13 cellular contexts compared by ENCODE assay signal in genomic region chr20:50034567-50035170, GRCh38. TPM values are rescaled to one million over a fixed set of nuclear protein-coding genes. Genes with fewer than 3 reads are reported as not detected.
DNase-seq lines count a peak whose midpoint lies in the region; ATAC-seq and TF ChIP-seq lines count a peak whose summit lies in the region.
"Had no signal": no experiment of that assay in that cellular context is flagged by ENCODE, and none has a peak within 500 bp of the region (broad histone marks: within the 10 kb centered on the region; RNA-seq: fewer than 3 reads in every experiment).

No MANE protein-coding gene starts in this region.

- no peak for TF ChIP-seq EP300 in sigmoid colon (IDR thresholded peaks at IDR 0.05)

- WGBS in sigmoid colon, 2 donors = 88 to 93% methylated on average over 9 of the region's 9 CpGs

- no peak overlapping the region for H3K4me3 ChIP-seq in fibroblast of mammary gland (ENCODE audit: control insufficient read depth, low read depth, low read length)
- H3K4me3 ChIP-seq in sigmoid colon = no peak overlapping the region
- H3K4me3 ChIP-seq: gastrocnemius medialis, uterus had no signal

- TF ChIP-seq CTCF in RWPE1 (conservative IDR thresholded peaks at IDR 0.05; ENCODE audit: low read depth) (no peak), fibroblast of mammary gland (conservative IDR thresholded peaks at IDR 0.05; ENCODE audit: control insufficient read depth, insufficient read depth, low read depth, low read length) (no peak), sigmoid colon (IDR thresholded peaks at IDR 0.05) (no peak)

- no peaks in the 10 kb centered on the region for H3K9me3 ChIP-seq in sigmoid colon
- H3K9me3 ChIP-seq: gastrocnemius medialis, uterus had no signal

- ATAC-seq in GM21717 (IDR thresholded peaks at IDR 0.05; ENCODE audit: unreplicated experiment) = no peak
- ATAC-seq: gastrocnemius medialis had no signal

- H3K4me1 ChIP-seq in sigmoid colon = peaks cover 0 to 52% (median 44%) of the 10 kb centered on the region in 4 donors

- H3K27me3 ChIP-seq in sigmoid colon = no peaks in the 10 kb centered on the region
- H3K27me3 ChIP-seq: gastrocnemius medialis, uterus had no signal

- peak overlapping the region; percentile 91 for H3K27ac ChIP-seq in RWPE1
- peak overlapping the region; percentile 58 to 80 (median 69) for H3K27ac ChIP-seq in sigmoid colon
- H3K27ac ChIP-seq: gastrocnemius medialis, uterus had no signal

- intact Hi-C loops in sigmoid colon (cut with DNase I) = no loop called here

- no peaks in the 10 kb centered on the region for H3K36me3 ChIP-seq in sigmoid colon
- H3K36me3 ChIP-seq: gastrocnemius medialis, uterus had no signal

- DNase-seq in GM03348 (ENCODE audit: low spot score) (peak; percentile 65), RWPE1 (ENCODE audit: low spot score) (peak; percentile 90), fibroblast of mammary gland (ENCODE audit: low read depth) (peak; percentile 36), sigmoid colon (peak; percentile 88), NCI-H2196 (lab: John Stamatoyannopoulos, UW; ENCODE audit: unreplicated experiment) (no peak), NCI-H1436 (lab: John Stamatoyannopoulos, UW) (no peak), cerebellar cortex (ENCODE audit: low spot score) (no peak)
- DNase-seq: activated CD4-positive, alpha-beta T cell treated with anti-CD3 and anti-CD28 coated beads for 48 hours; gastrocnemius medialis; H7; NCI-H187 had no signal

- TF ChIP-seq POLR2A in sigmoid colon (IDR thresholded peaks at IDR 0.05) = no peak

- CTCF ChIA-PET in RWPE1 (lab: Yijun Ruan, JAX) = no interaction called here

- POLR2A ChIA-PET in RWPE1 (lab: Yijun Ruan, JAX; ENCODE audit: low non-redundant PET) = no interaction called here

RNA-seq across cellular contexts. Expression of gene SNAI1, which starts 51.9 kb away (rescaled TPM):
- total RNA-seq in sigmoid colon = 1 to 10 TPM; 1.1 to 2.6 (median 1.8) TPM
- polyA plus RNA-seq in sigmoid colon = 1 to 10 TPM in 1 of 3 donors, under 1 TPM in 2; 0.60 to 2.9 (median 0.69) TPM

Comparison
In these comparisons a context has a peak if more than half of its experiments do, and no peak if none do; other contexts are left out.
1. DNase-seq: peak in GM03348 (single experiment), RWPE1 (single experiment), fibroblast of mammary gland (single experiment) and sigmoid colon (single experiment); none in NCI-H2196 (single experiment), NCI-H1436 (single experiment) and cerebellar cortex (single experiment).